ENCODE assay signal across 10 cellular contexts in genomic region chr2:36371963-36372391, GRCh38. TPM values are rescaled to one million over a fixed set of nuclear protein-coding genes. Genes with fewer than 3 reads are reported as not detected.
DNase-seq lines count a peak whose midpoint lies in the region; ATAC-seq and TF ChIP-seq lines count a peak whose summit lies in the region.
"Had no signal": no experiment of that assay in that cellular context is flagged by ENCODE, and none has a peak within 500 bp of the region (broad histone marks: within the 10 kb centered on the region; RNA-seq: fewer than 3 reads in every experiment).

No MANE protein-coding gene starts in this region.

- POLR2A ChIA-PET in WTC11 (lab: Charles Lee), result interaction anchor here (0.5 to 0.9 kb wide), 2 partner anchors 9 to 175 kb away, joined by 3 to 4 read pairs; no protein-coding TSS in a partner anchor

- peaks cover 87% of the 10 kb centered on the region for H3K4me1 ChIP-seq in GM23338 (ENCODE audit: insufficient read depth)
- H3K4me1 ChIP-seq in skeletal muscle tissue (ENCODE audit: control insufficient read depth in 3 of 3, insufficient read depth in 3 of 3, low read length in 3 of 3), result peaks cover 75 to 83% (median 82%) of the 10 kb centered on the region in 3 donors

- H3K4me3 ChIP-seq in GM23338 (no peak overlapping the region), skeletal muscle tissue (ENCODE audit: low read length in 3 of 3) (peak overlapping the region in 1 of 3 donors; percentile 42)
- H3K4me3 ChIP-seq: Peyer's patch had no signal

- no peaks in the 10 kb centered on the region for H3F3A ChIP-seq in GM23338 (replicated peaks; ENCODE audit: low read depth)

- H4K20me1 ChIP-seq in GM23338 (replicated peaks; ENCODE audit: insufficient read depth), result no peaks in the 10 kb centered on the region

- no peak overlapping the region for H3K9ac ChIP-seq in skeletal muscle tissue (ENCODE audit: low read depth in 1 of 3, low read length in 3 of 3)
- H3K9ac ChIP-seq: parathyroid adenoma had no signal

- no peak overlapping the region for H2AFZ ChIP-seq in GM23338
- H2AFZ ChIP-seq: parathyroid adenoma had no signal

- CTCF ChIA-PET in WTC11 (lab: Charles Lee), result interaction anchor here (1.0 to 2.9 kb wide), 5 partner anchors 14 to 135 kb away, joined by 3 to 19 read pairs (median 3); no protein-coding TSS in a partner anchor

- H3K27me3 ChIP-seq in GM23338 (ENCODE audit: insufficient read depth) (no peaks in the 10 kb centered on the region), skeletal muscle tissue (ENCODE audit: control insufficient read depth in 3 of 3, insufficient read depth in 3 of 3, low read length in 3 of 3) (no peaks in the 10 kb centered on the region)
- H3K27me3 ChIP-seq: Peyer's patch had no signal

- H3K27ac ChIP-seq in GM23338 (ENCODE audit: low read depth), result peak overlapping the region; percentile 89; the same call in 1 of the 2 replicates
- peak overlapping the region; percentile 45 for H3K27ac ChIP-seq in skeletal muscle tissue (ENCODE audit: low read depth, low read length)

- H3K9me2 ChIP-seq in GM23338 (ENCODE audit: insufficient read depth), result no peaks in the 10 kb centered on the region

- peak overlapping the region; percentile 93 for H3K27ac Mint-ChIP-seq in GM23338
- peak overlapping the region; percentile 97 for H3K27ac Mint-ChIP-seq in WTC11

- H3K27me3 Mint-ChIP-seq in GM23338 (ENCODE audit: insufficient read depth, low read depth, poor library complexity), result peaks cover 2% of the 10 kb centered on the region
- H3K27me3 Mint-ChIP-seq in WTC11 (ENCODE audit: low read depth), result no peaks in the 10 kb centered on the region

- H3K36me3 Mint-ChIP-seq in GM23338 (ENCODE audit: low read depth) (no peaks in the 10 kb centered on the region; the same call in 2 of the 3 replicates), WTC11 (no peaks in the 10 kb centered on the region)

- peaks cover 98% of the 10 kb centered on the region for H3K4me1 Mint-ChIP-seq in GM23338
- H3K4me1 Mint-ChIP-seq in WTC11, result peaks cover 100% of the 10 kb centered on the region

- peaks cover 98% of the 10 kb centered on the region for H3K79me2 ChIP-seq in GM23338 (replicated peaks; ENCODE audit: insufficient read depth)

- H3K4me2 ChIP-seq in GM23338, result peak overlapping the region; percentile 21

- ATAC-seq in GM23338 (no peak; the same call in 2 of the 3 replicates), WTC11 (no peak), GM21447 (IDR thresholded peaks at IDR 0.05; ENCODE audit: unreplicated experiment) (no peak), GM21825 (IDR thresholded peaks at IDR 0.05; ENCODE audit: unreplicated experiment) (no peak)

- H3K4me3 Mint-ChIP-seq in GM23338 (0 out of 3 replicates have a peak overlapping the region, but pooled peaks have one; percentile 9), WTC11 (peak overlapping the region; percentile 8; the same call in 1 of the 2 replicates)

- no peaks in the 10 kb centered on the region for H3K9me3 ChIP-seq in skeletal muscle tissue (ENCODE audit: control insufficient read depth in 3 of 3, low read length in 3 of 3)
- H3K9me3 ChIP-seq: Peyer's patch had no signal

- no peaks in the 10 kb centered on the region for H3K36me3 ChIP-seq in GM23338 (ENCODE audit: insufficient read depth)
- H3K36me3 ChIP-seq in skeletal muscle tissue (ENCODE audit: control insufficient read depth in 3 of 3, insufficient read depth in 3 of 3, low read length in 3 of 3), result peaks cover 0 to 3% (median 0%) of the 10 kb centered on the region in 3 donors
- H3K36me3 ChIP-seq: Peyer's patch had no signal

- TF ChIP-seq CTCF in GM23338 (conservative IDR thresholded peaks at IDR 0.05; ENCODE audit: low read depth in 2 of 2) (no peak), WTC11 (IDR thresholded peaks at IDR 0.05) (no peak)

- DNase-seq in GM23338 (ENCODE audit: low spot score), result peak; percentile 80
- no peak for DNase-seq in WTC11 (ENCODE audit: low spot score)
- DNase-seq in glomerular endothelial cell (ENCODE audit: extremely low read depth, low read depth, low spot score), result peak; percentile 81
- no peak for DNase-seq in MV-4-11 (lab: John Stamatoyannopoulos, UW)
- no peak for DNase-seq in NCI-H69 (lab: John Stamatoyannopoulos, UW)
- DNase-seq: Peyer's patch had no signal

- H3K9me3 Mint-ChIP-seq in GM23338 (no peaks in the 10 kb centered on the region), WTC11 (no peaks in the 10 kb centered on the region)

TF ChIP-seq in GM23338, 12 proteins besides CTCF, POLR2A, EP300 and RAD21:
- TF ChIP-seq JUNB (IDR thresholded peaks at IDR 0.05; ENCODE audit: unreplicated experiment) (no peak), ETS1 (IDR thresholded peaks at IDR 0.05) (no peak), EZH2phosphoT487 (IDR thresholded peaks at IDR 0.05; ENCODE audit: unreplicated experiment) (no peak), ZNF331 (CRISPR knock-in tag; IDR thresholded peaks at IDR 0.05; ENCODE audit: low read depth) (no peak)

TF ChIP-seq in WTC11, 78 proteins besides CTCF, POLR2A, EP300 and RAD21 (continues in another document):
- TF ChIP-seq ATF3 (CRISPR knock-in tag; conservative IDR thresholded peaks at IDR 0.05) (no peak), E2F4 (CRISPR knock-in tag; IDR thresholded peaks at IDR 0.05; ENCODE audit: borderline replicate concordance, low read depth) (no peak), AFF4 (CRISPR knock-in tag; IDR thresholded peaks at IDR 0.05; ENCODE audit: borderline replicate concordance) (no peak), IRF1 (CRISPR knock-in tag; IDR thresholded peaks at IDR 0.05) (no peak), ATF1 (CRISPR knock-in tag; IDR thresholded peaks at IDR 0.05) (no peak), SMAD3 (CRISPR knock-in tag; IDR thresholded peaks at IDR 0.05; ENCODE audit: borderline replicate concordance) (no peak), ZBTB21 (CRISPR knock-in tag; IDR thresholded peaks at IDR 0.05; ENCODE audit: borderline replicate concordance) (no peak), TP53 (CRISPR knock-in tag; IDR thresholded peaks at IDR 0.05) (no peak)

RNA-seq across cellular contexts. Expression of gene CRIM1, which starts 16.4 kb away (rescaled TPM):
- 30.9 and 36.4 TPM in 2 replicates for total RNA-seq in GM23338 (2014; rRNA removed; shearing (Covaris generic))
- 10.5 and 11.3 TPM in 2 replicates for polyA plus RNA-seq in GM23338 (2016; fragmentation: Nextera tagmentation; extraction: Ambion mirVana)
- total RNA-seq in WTC11 (2021) (24.1 to 25.1 TPM (median 24.3 TPM) in 3 replicates), glomerular endothelial cell (357 and 618 TPM in 2 replicates), skeletal muscle tissue (44.9 TPM)

Comparison
In these comparisons a context has a peak if more than half of its experiments do, and no peak if none do; other contexts are left out.
1. DNase-seq: peak in GM23338 (single experiment) and glomerular endothelial cell (single experiment); none in WTC11 (single experiment), MV-4-11 (single experiment) and NCI-H69 (single experiment).